In the genomic region with DNA sequence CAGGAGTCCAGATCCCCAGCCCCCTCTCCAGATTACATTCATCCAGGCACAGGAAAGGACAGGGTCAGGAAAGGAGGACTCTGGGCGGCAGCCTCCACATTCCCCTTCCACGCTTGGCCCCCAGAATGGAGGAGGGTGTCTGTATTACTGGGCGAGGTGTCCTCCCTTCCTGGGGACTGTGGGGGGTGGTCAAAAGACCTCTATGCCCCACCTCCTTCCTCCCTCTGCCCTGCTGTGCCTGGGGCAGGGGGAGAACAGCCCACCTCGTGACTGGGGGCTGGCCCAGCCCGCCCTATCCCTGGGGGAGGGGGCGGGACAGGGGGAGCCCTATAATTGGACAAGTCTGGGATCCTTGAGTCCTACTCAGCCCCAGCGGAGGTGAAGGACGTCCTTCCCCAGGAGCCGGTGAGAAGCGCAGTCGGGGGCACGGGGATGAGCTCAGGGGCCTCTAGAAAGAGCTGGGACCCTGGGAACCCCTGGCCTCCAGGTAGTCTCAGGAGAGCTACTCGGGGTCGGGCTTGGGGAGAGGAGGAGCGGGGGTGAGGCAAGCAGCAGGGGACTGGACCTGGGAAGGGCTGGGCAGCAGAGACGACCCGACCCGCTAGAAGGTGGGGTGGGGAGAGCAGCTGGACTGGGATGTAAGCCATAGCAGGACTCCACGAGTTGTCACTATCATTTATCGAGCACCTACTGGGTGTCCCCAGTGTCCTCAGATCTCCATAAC, we compare ENCODE assay signal across 8 cellular contexts. TPM values are rescaled to one million over a fixed set of nuclear protein-coding genes. Genes with fewer than 3 reads are reported as not detected.
DNase-seq lines count a peak whose midpoint lies in the region; ATAC-seq and TF ChIP-seq lines count a peak whose summit lies in the region.

APOE (plus strand) TSS at position 360 of the 724 bp plus-strand sequence. CDS start 829 bp downstream, outside the sequence.

- BruUV-seq in PC-9 (replicated peaks; lab: Mats Ljungman, UMichigan) = TSS peak; percentile 13

- intact Hi-C loops in PC-9 (cut with micrococcal nuclease; ENCODE audit: unreplicated experiment) = loop anchor here (2.0 to 10.0 kb wide), 2 partner anchors 49 to 149 kb away; partner anchors contain the start of gene CLPTM1

- no peaks in the 10 kb centered on the region for H3K27me3 ChIP-seq in PC-9 (ENCODE audit: insufficient read depth, low read depth)
- H3K27me3 ChIP-seq in mucosa of stomach (ENCODE audit: control insufficient read depth, insufficient read depth, low read length) = peaks cover 28% of the 10 kb centered on the region

- POLR2A ChIA-PET in AG04449 (lab: Yijun Ruan, JAX) = interaction anchor here (0.8 to 1.2 kb wide), 3 partner anchors 16 to 49 kb away, joined by 3 to 4 read pairs (median 3); partner anchors contain the start of gene CLPTM1
- POLR2A ChIA-PET in PC-9 (lab: Charles Lee; ENCODE audit: unreplicated experiment) = interaction anchor here (0.6 to 0.7 kb wide), 5 partner anchors 20 to 344 kb away, joined by 3 to 18 read pairs (median 10); no protein-coding TSS in a partner anchor

- no peak for TF ChIP-seq CTCF in AG04449 (IDR thresholded peaks at IDR 0.05; ENCODE audit: insufficient read depth, low read length, missing control alignments)
- TF ChIP-seq CTCF in PC-9 (conservative IDR thresholded peaks at IDR 0.05) = no peak

- peaks cover 8% of the 10 kb centered on the region; the same call in 1 of the 2 replicates for H4K20me1 ChIP-seq in PC-9 (ENCODE audit: insufficient read depth)

- H3K36me3 ChIP-seq in PC-9 (ENCODE audit: low read depth) (0 out of 2 replicates have a peak, but pooled peaks cover 8% of the 10 kb centered on the region), mucosa of stomach (ENCODE audit: control insufficient read depth, insufficient read depth, low read length) (no peaks in the 10 kb centered on the region)

- no peaks in the 10 kb centered on the region for H3K9me2 ChIP-seq in PC-9 (ENCODE audit: insufficient read depth)

- peaks cover 49% of the 10 kb centered on the region for H3F3A ChIP-seq in PC-9 (ENCODE audit: insufficient read depth, low read depth)

- no peak within 1 kb of the TSS for H3K9ac ChIP-seq in mucosa of stomach (ENCODE audit: low read length)

- H3K79me2 ChIP-seq in PC-9 (ENCODE audit: low read depth) = no peaks in the 10 kb centered on the region

- H3K4me1 ChIP-seq in PC-9 (replicated peaks; ENCODE audit: insufficient read depth) (peaks cover under 1% of the 10 kb centered on the region; the same call in 1 of the 2 replicates), mucosa of stomach (ENCODE audit: control insufficient read depth, insufficient read depth, low read length) (peaks cover 16% of the 10 kb centered on the region)

- H3K9me3 ChIP-seq in PC-9 (ENCODE audit: insufficient read depth, low read depth) = no peaks in the 10 kb centered on the region
- no peaks in the 10 kb centered on the region for H3K9me3 ChIP-seq in mucosa of stomach (ENCODE audit: control insufficient read depth, low read length)

- no peak within 1 kb of the TSS for H3K27ac ChIP-seq in PC-9

- H3K4me2 ChIP-seq in PC-9 = peak within 1 kb of the TSS; percentile 43

- CTCF ChIA-PET in AG04449 (lab: Yijun Ruan, JAX) = interaction anchor here (0.5 to 10.3 kb wide), 17 partner anchors 8 to 432 kb away, joined by 3 to 208 read pairs (median 4); partner anchors contain the start of genes APOC2 and CLPTM1
- CTCF ChIA-PET in PC-9 (lab: Charles Lee) = interaction anchor here (0.6 to 0.7 kb wide), 3 partner anchors 61 to 573 kb away, joined by 7 to 14 read pairs (median 7); no protein-coding TSS in a partner anchor

- H3K4me3 ChIP-seq in AG04449 (ENCODE audit: low read depth, low read length) = peak within 1 kb of the TSS; percentile 20
- no peak within 1 kb of the TSS for H3K4me3 ChIP-seq in PC-9
- peak within 1 kb of the TSS; percentile 14 for H3K4me3 ChIP-seq in mucosa of stomach (ENCODE audit: low read length)

- no peak for DNase-seq in AG04449 (ENCODE audit: low read depth, low spot score)
- peak; percentile 29 to 32 for DNase-seq in PC-9
- DNase-seq in DMS153 (lab: John Stamatoyannopoulos, UW) = no peak
- DNase-seq in MV-4-11 (lab: John Stamatoyannopoulos, UW) = no peak
- DNase-seq in stimulated activated CD4-positive, alpha-beta T cell treated with anti-CD3 and anti-CD28 coated beads, Interleukin-2, amount 100 ng/mL, for 48 hours = no peak
- DNase-seq in NCI-H2029 treated with DMSO at 0.1 percent for 48 hours (lab: John Stamatoyannopoulos, UW) = no peak

- ATAC-seq in esophagus mucosa = peak; percentile 11

- no peak within 1 kb of the TSS for H2AFZ ChIP-seq in PC-9

RNA-seq across cellular contexts. Expression of gene APOE, which starts in this region (rescaled TPM):
- total RNA-seq in PC-9 (2021) (11.5 and 16.5 TPM in 2 replicates), esophagus mucosa (5.7 TPM)

Comparison
In these comparisons a context has a peak if more than half of its experiments do, and no peak if none do; other contexts are left out.
1. DNase-seq: peak in PC-9 (2 of 2); none in AG04449 (single experiment), DMS153 (single experiment), MV-4-11 (single experiment), stimulated activated CD4-positive, alpha-beta T cell treated with anti-CD3 and anti-CD28 coated beads, Interleukin-2, amount 100 ng/mL, for 48 hours (0 of 2) and NCI-H2029 treated with DMSO at 0.1 percent for 48 hours (single experiment).